21 cellular contexts compared by ENCODE assay signal in genomic region chr12:49970030-49970429, GRCh38. TPM values are rescaled to one million over a fixed set of nuclear protein-coding genes. Genes with fewer than 3 reads are reported as not detected.
DNase-seq lines count a peak whose midpoint lies in the region; ATAC-seq, FAIRE-seq and TF ChIP-seq lines count a peak whose summit lies in the region.
"Had no signal": no experiment of that assay in that cellular context is flagged by ENCODE, and none has a peak within 500 bp of the region (broad histone marks: within the 10 kb centered on the region; RNA-seq: fewer than 3 reads in every experiment).

No MANE protein-coding gene starts in this region.

- H3K4me3 ChIP-seq in right atrium auricular region: no peak overlapping the region
- no peak overlapping the region for H3K4me3 ChIP-seq in dorsolateral prefrontal cortex
- H3K4me3 ChIP-seq: GM23248 had no signal

- intact Hi-C loops in cardiac septum (cut with DNase I) (no loop called here), dorsolateral prefrontal cortex (cut with DNase I) (loop anchor here in 1 of 2 donors (5.0 kb wide), 1 partner anchor 52 kb away; no protein-coding TSS in a partner anchor)

- DNase-seq in cardiac septum (ENCODE audit: low spot score): peak; percentile 64
- no peak for DNase-seq in right atrium auricular region (ENCODE audit: low spot score)
- DNase-seq in dorsolateral prefrontal cortex: peak in 3 of 10 donors; percentile 28 to 46 (median 31)
- DNase-seq in pons (ENCODE audit: low spot score): peak; percentile 37
- no peak for DNase-seq in urothelium cell line (ENCODE audit: low spot score)
- no peak for DNase-seq in NCI-H345 (lab: John Stamatoyannopoulos, UW)
- DNase-seq: ACHN; CD8-positive, alpha-beta T cell; COR-L47; DND-41; GDM1; GM23248 had no signal

- H3K4me1 ChIP-seq in right atrium auricular region: peaks cover 0 to 26% of the 10 kb centered on the region in 2 donors

- no peak for ATAC-seq in HG02623 (IDR thresholded peaks at IDR 0.05; ENCODE audit: unreplicated experiment)
- ATAC-seq in HG02852 (IDR thresholded peaks at IDR 0.05; ENCODE audit: unreplicated experiment): no peak
- ATAC-seq: CD8-positive, alpha-beta T cell; HepG2 had no signal

- no peaks in the 10 kb centered on the region for H3K36me3 ChIP-seq in right atrium auricular region

- H3K27ac ChIP-seq in right atrium auricular region (no peak overlapping the region), dorsolateral prefrontal cortex (peak overlapping the region in 37 of 59 donors; percentile 34 to 88 (median 79))
- H3K27ac ChIP-seq: GM23248 had no signal

- no peaks in the 10 kb centered on the region for H3K9me3 ChIP-seq in right atrium auricular region

- FAIRE-seq in urothelium cell line (lab: Jason Lieb, UNC): peak; percentile 5
- FAIRE-seq: D721Med, GM12892, H54, HepG2, HTR-8/SVneo had no signal

- H3K27me3 ChIP-seq in right atrium auricular region (no peaks in the 10 kb centered on the region), dorsolateral prefrontal cortex (no peaks in the 10 kb centered on the region)

- TF ChIP-seq CTCF in right atrium auricular region (IDR thresholded peaks at IDR 0.05) (no peak), dorsolateral prefrontal cortex (IDR thresholded peaks at IDR 0.05 in 54 of 56, conservative IDR thresholded peaks at IDR 0.05 in 2 of 56; ENCODE audit: low read depth in 1 of 56, partially characterized antibody in 56 of 56) (no peak)

RNA-seq across cellular contexts. Expression of gene AQP6, which starts 2.7 kb away (rescaled TPM):
- total RNA-seq in cardiac septum (not detected), right atrium auricular region (under 1 TPM in 1 of 2 donors, not detected in 1; 0.08 TPM), dorsolateral prefrontal cortex (1 to 10 TPM in 92 of 120 experiments, under 1 TPM in 28; 0.34 to 8.9 (median 1.6) TPM)
- total RNA-seq: A172; B cell; CD8-positive, alpha-beta T cell; GM23248 had no signal

RNA-seq across cellular contexts. Expression of gene AQP5, which starts 8.4 kb away (rescaled TPM):
- total RNA-seq in cardiac septum: not detected
- total RNA-seq in right atrium auricular region: 1 to 10 TPM in 1 of 2 donors, not detected in 1; 2.1 TPM
- total RNA-seq in dorsolateral prefrontal cortex: 1 to 10 TPM in 46 of 120 experiments, under 1 TPM in 61, not detected in 13; 0.29 to 5.2 (median 0.92) TPM
- total RNA-seq: B cell; CD8-positive, alpha-beta T cell; GM23248; HepG2 had no signal

RNA-seq across cellular contexts. Expression of gene AQP2, which starts 19.5 kb away (rescaled TPM):
- total RNA-seq in cardiac septum: not detected
- under 1 TPM in 1 of 2 donors, not detected in 1; 0.83 TPM for total RNA-seq in right atrium auricular region
- total RNA-seq in dorsolateral prefrontal cortex: not detected
- total RNA-seq: A172; B cell; CD8-positive, alpha-beta T cell; GM23248; HepG2 had no signal

RNA-seq across cellular contexts. Expression of gene RACGAP1, which starts 55.3 kb away (rescaled TPM):
- total RNA-seq in cardiac septum (2.6 TPM), right atrium auricular region (1 to 10 TPM; 2.6 to 3.3 TPM), dorsolateral prefrontal cortex (10 to 100 TPM in 117 of 120 experiments, 1 to 10 TPM in 3; 9.2 to 27.7 (median 16.1) TPM)

Comparison
In these comparisons a context has a peak if more than half of its experiments do, and no peak if none do; other contexts are left out.
1. DNase-seq: peak in cardiac septum (single experiment) and pons (single experiment); none in right atrium auricular region (single experiment), urothelium cell line (single experiment) and NCI-H345 (single experiment).
2. H3K27ac ChIP-seq: peak in dorsolateral prefrontal cortex (37 of 59); none in right atrium auricular region (0 of 2).